12 cellular contexts compared by ENCODE assay signal in genomic region chr7:34158754-34159153, GRCh38.
DNase-seq lines count a peak whose midpoint lies in the region; ATAC-seq, FAIRE-seq and TF ChIP-seq lines count a peak whose summit lies in the region.
"Had no signal": no experiment of that assay in that cellular context is flagged by ENCODE, and none has a peak within 500 bp of the region (broad histone marks: within the 10 kb centered on the region; RNA-seq: fewer than 3 reads in every experiment).

No MANE protein-coding gene starts in this region.

- peak; percentile 33 to 54 for TF ChIP-seq RAD21 in H1 (IDR thresholded peaks at IDR 0.05 in 1 of 2, conservative IDR thresholded peaks at IDR 0.05 in 1 of 2; ENCODE audit: low read depth in 2 of 2, low read length in 2 of 2)

- ATAC-seq in GM23338 (peak; percentile 82), HG03108 (IDR thresholded peaks at IDR 0.05; ENCODE audit: unreplicated experiment) (no peak), GM21390 (IDR thresholded peaks at IDR 0.05; ENCODE audit: unreplicated experiment) (no peak)
- ATAC-seq: activated CD4-positive, CD25-positive, alpha-beta regulatory T cell treated with anti-CD3 and anti-CD28 coated beads, Interleukin-2, amount 50 U/mL, for 24 hours had no signal

- H3K4me1 Mint-ChIP-seq in GM23338 = peaks cover 2% of the 10 kb centered on the region; the same call in 1 of the 3 replicates
- peaks cover 5% of the 10 kb centered on the region for H3K4me1 Mint-ChIP-seq in progenitor cell of endocrine pancreas (ENCODE audit: low read depth)

- no peak for TF ChIP-seq EP300 in H1 (IDR thresholded peaks at IDR 0.05; ENCODE audit: borderline replicate concordance in 1 of 2, low read depth in 2 of 2, low read length in 2 of 2)

- peak; percentile 57 for DNase-seq in GM23338 (ENCODE audit: low spot score)
- peak; percentile 28 for DNase-seq in NCI-H69 (lab: John Stamatoyannopoulos, UW)
- DNase-seq in H1 (ENCODE audit: low read depth in 1 of 2, low spot score in 2 of 2) = peak; percentile 15 to 50
- DNase-seq in progenitor cell of endocrine pancreas (ENCODE audit: low spot score, unreplicated experiment) = no peak
- no peak for DNase-seq in AG08395 (ENCODE audit: low spot score)
- DNase-seq: GOT3, MM.1S, PC-9 had no signal

- H3K27me3 ChIP-seq in GM23338 (ENCODE audit: insufficient read depth) (no peaks in the 10 kb centered on the region), H1 (replicated peaks in 1 of 4; ENCODE audit: control insufficient read depth in 3 of 4, extremely low read depth in 1 of 4, insufficient read depth in 3 of 4, low read length in 3 of 4) (no peaks in the 10 kb centered on the region)
- H3K27me3 ChIP-seq: heart right ventricle had no signal

- H3K27me3 Mint-ChIP-seq in GM23338 (ENCODE audit: insufficient read depth, low read depth, poor library complexity) (peaks cover 4% of the 10 kb centered on the region), progenitor cell of endocrine pancreas (no peaks in the 10 kb centered on the region)

- no peak for FAIRE-seq in H1 (lab: Jason Lieb, UNC)

- H3K18ac ChIP-seq in H1 (ENCODE audit: extremely low read depth, low read length) = no peak overlapping the region

- TF ChIP-seq CTCF in GM23338 (conservative IDR thresholded peaks at IDR 0.05; ENCODE audit: low read depth in 2 of 2) (peak; percentile 41 to 72), H1 (IDR thresholded peaks at IDR 0.05; ENCODE audit: control extremely low read depth in 1 of 3, insufficient read depth in 1 of 3, low read depth in 1 of 3, low read length in 3 of 3) (peak; percentile 55 to 61 (median 56)), progenitor cell of endocrine pancreas (IDR thresholded peaks at IDR 0.05; ENCODE audit: unreplicated experiment) (peak; percentile 37)

- H3K36me3 ChIP-seq in GM23338 (ENCODE audit: insufficient read depth) (no peaks in the 10 kb centered on the region), H1 (ENCODE audit: control insufficient read depth in 2 of 4, insufficient read depth in 4 of 4, low read length in 3 of 4) (no peaks in the 10 kb centered on the region)
- H3K36me3 ChIP-seq: heart right ventricle had no signal

- no peak overlapping the region for H3K9ac ChIP-seq in H1 (replicated peaks in 1 of 4; ENCODE audit: extremely low read depth in 1 of 4, low read depth in 3 of 4, low read length in 3 of 4)

- H3K4me3 ChIP-seq in GM23338 = no peak overlapping the region
- H3K4me3 ChIP-seq in H1 (ENCODE audit: extremely low read depth in 1 of 4, insufficient read depth in 2 of 4, low read depth in 3 of 4, low read length in 4 of 4) = no peak overlapping the region
- H3K4me3 ChIP-seq: heart right ventricle, PC-9 had no signal

- H3K79me2 ChIP-seq in GM23338 (replicated peaks; ENCODE audit: insufficient read depth) = no peaks in the 10 kb centered on the region
- H3K79me2 ChIP-seq in H1 (ENCODE audit: control insufficient read depth in 1 of 2, insufficient read depth in 2 of 2, low read length in 2 of 2) = no peaks in the 10 kb centered on the region

- CTCF ChIA-PET in H1 (lab: Charles Lee; ENCODE audit: partially characterized antibody) = interaction anchor here (0.6 to 13.5 kb wide), 22 partner anchors 8 to 438 kb away, joined by 3 to 197 read pairs (median 3); no protein-coding TSS in a partner anchor

- 74% methylated on average over 7 of the region's 7 CpGs; no CpG with 5 or more reads in 1 of the 2 experiments for WGBS in H1 (ENCODE audit: extremely low coverage in 1 of 2, insufficient coverage in 1 of 2, insufficient read length in 1 of 2, insufficient replicate concordance in 2 of 2, low coverage in 1 of 2, low lambda C conversion rate in 2 of 2, missing lambda C conversion rate in 1 of 2), 2 experiments

- POLR2A ChIA-PET in H1 (lab: Charles Lee; ENCODE audit: partially characterized antibody) = interaction anchor here (1.5 kb wide), 1 partner anchor 22 kb away, joined by 4 read pairs; no protein-coding TSS in a partner anchor

- no peaks in the 10 kb centered on the region for H4K20me1 ChIP-seq in GM23338 (replicated peaks; ENCODE audit: insufficient read depth)
- no peaks in the 10 kb centered on the region for H4K20me1 ChIP-seq in H1 (replicated peaks in 1 of 2; ENCODE audit: control insufficient read depth in 1 of 2, insufficient read depth in 2 of 2, low read length in 2 of 2)

- H2BK20ac ChIP-seq in H1 (ENCODE audit: low read length) = no peak overlapping the region

- no peak for TF ChIP-seq POLR2A in H1 (IDR thresholded peaks at IDR 0.05; ENCODE audit: control extremely low read depth in 1 of 2, low read depth in 2 of 2, low read length in 2 of 2)

- no peak overlapping the region for H2BK15ac ChIP-seq in H1 (ENCODE audit: low read length)

- H4K8ac ChIP-seq in H1 (ENCODE audit: extremely low read depth, insufficient read depth, low read length) = no peak overlapping the region

- H3K36me3 Mint-ChIP-seq in GM23338 (ENCODE audit: low read depth) = no peaks in the 10 kb centered on the region
- H3K36me3 Mint-ChIP-seq in progenitor cell of endocrine pancreas (ENCODE audit: insufficient read depth) = no peaks in the 10 kb centered on the region

- no peak overlapping the region for H3K14ac ChIP-seq in H1 (ENCODE audit: insufficient read length)

- H2AFZ ChIP-seq in GM23338 (peak overlapping the region; percentile 14; the same call in 1 of the 2 replicates), H1 (ENCODE audit: low read length) (no peak overlapping the region)
- H2AFZ ChIP-seq: PC-9 had no signal

- H3K9me2 ChIP-seq in GM23338 (ENCODE audit: insufficient read depth) = peaks cover 11% of the 10 kb centered on the region

- H3K27ac ChIP-seq in GM23338 (ENCODE audit: low read depth) = no peak overlapping the region
- H3K27ac ChIP-seq in H1 (ENCODE audit: low read depth, low read length) = no peak overlapping the region
- H3K27ac ChIP-seq: PC-9 had no signal

- H3F3A ChIP-seq in GM23338 (replicated peaks; ENCODE audit: low read depth) = no peaks in the 10 kb centered on the region

- no peak overlapping the region for H4K91ac ChIP-seq in H1 (replicated peaks; ENCODE audit: insufficient read length, low read length)

- no peak overlapping the region for H3K23ac ChIP-seq in H1 (ENCODE audit: insufficient read length)

- no peak overlapping the region for H3K4ac ChIP-seq in H1 (replicated peaks; ENCODE audit: insufficient read length, low read depth, low read length)

- peaks cover 2% of the 10 kb centered on the region; the same call in 1 of the 2 replicates for H3K23me2 ChIP-seq in H1 (ENCODE audit: low read depth, low read length)

- no peaks in the 10 kb centered on the region for H3K9me3 ChIP-seq in H1 (ENCODE audit: insufficient read depth in 2 of 2, low read depth in 1 of 2, low read length in 1 of 2)
- H3K9me3 ChIP-seq: heart right ventricle had no signal

- H3K4me3 Mint-ChIP-seq in GM23338 (no peak overlapping the region), progenitor cell of endocrine pancreas (ENCODE audit: low read depth) (no peak overlapping the region)

- no peak overlapping the region for H2AK5ac ChIP-seq in H1 (ENCODE audit: low read depth, low read length)

- H3K56ac ChIP-seq in H1 (replicated peaks; ENCODE audit: insufficient read length, low read depth, low read length) = no peak overlapping the region

- no peak overlapping the region for H2BK5ac ChIP-seq in H1 (ENCODE audit: low read depth, low read length)

- no peak overlapping the region for H4K5ac ChIP-seq in H1 (ENCODE audit: insufficient read length, low read depth, low read length)

- no peaks in the 10 kb centered on the region for H3K4me1 ChIP-seq in GM23338 (ENCODE audit: insufficient read depth)
- no peaks in the 10 kb centered on the region for H3K4me1 ChIP-seq in H1 (replicated peaks in 1 of 4; ENCODE audit: control insufficient read depth in 3 of 4, insufficient read depth in 4 of 4, low read length in 3 of 4)

- no peak overlapping the region for H2BK120ac ChIP-seq in H1 (replicated peaks; ENCODE audit: low read depth, low read length)

- no peaks in the 10 kb centered on the region for H3K79me1 ChIP-seq in H1 (ENCODE audit: low read depth, low read length)

- H3K9me3 Mint-ChIP-seq in GM23338 (no peaks in the 10 kb centered on the region), progenitor cell of endocrine pancreas (ENCODE audit: low read depth) (no peaks in the 10 kb centered on the region)

- H3K4me2 ChIP-seq in GM23338 (no peak overlapping the region), H1 (ENCODE audit: insufficient read depth in 1 of 2, low read depth in 2 of 2, low read length in 2 of 2) (no peak overlapping the region)
- H3K4me2 ChIP-seq: PC-9 had no signal

- H3K27ac Mint-ChIP-seq in GM23338 (no peak overlapping the region), progenitor cell of endocrine pancreas (no peak overlapping the region)

- H2BK12ac ChIP-seq in H1 (ENCODE audit: low read depth, low read length) = no peak overlapping the region

TF ChIP-seq in GM23338, 12 proteins besides CTCF, POLR2A, EP300 and RAD21 (continues in another document):
- no peak for TF ChIP-seq STAT1 (IDR thresholded peaks at IDR 0.05; ENCODE audit: unreplicated experiment)

TF ChIP-seq in H1, 55 proteins besides CTCF, POLR2A, EP300 and RAD21:
- 0 out of 2 replicates have a peak, but pooled peaks have one; percentile 12 for TF ChIP-seq MAX (IDR thresholded peaks at IDR 0.05)
- no peak for TF ChIP-seq CBX8 (IDR thresholded peaks at IDR 0.05; ENCODE audit: borderline replicate concordance, low read depth, low read length)
TF ChIP-seq in H1: peak in this region for 1.

Comparison
In these comparisons a context has a peak if more than half of its experiments do, and no peak if none do; other contexts are left out.
1. DNase-seq: peak in GM23338 (single experiment), NCI-H69 (single experiment) and H1 (2 of 2); none in progenitor cell of endocrine pancreas (single experiment) and AG08395 (single experiment).
2. Peak in every context shown above with its lines, with median percentiles within 50 percentile points of each other: CTCF ChIP-seq.